19 cellular contexts compared by ENCODE assay signal in genomic region chr18:23354625-23355024, GRCh38.
A peak's percentile ranks its signal among the peaks of the same experiment; 100 is the strongest.
DNase-seq lines count a peak whose midpoint lies in the region; FAIRE-seq and TF ChIP-seq lines count a peak whose summit lies in the region.
"Had no signal": no experiment of that assay in that cellular context is flagged by ENCODE, and none has a peak within 500 bp of the region (broad histone marks: within the 10 kb centered on the region; RNA-seq: fewer than 3 reads in every experiment).

No MANE protein-coding gene starts in this region.

- H3K27me3 ChIP-seq in kidney epithelial cell (ENCODE audit: control insufficient read depth, insufficient read depth, low read length) (no peaks in the 10 kb centered on the region), suprapubic skin (no peaks in the 10 kb centered on the region)
- H3K27me3 ChIP-seq: BLaER1, body of pancreas, uterus had no signal

- H3K4me3 ChIP-seq in astrocyte of the spinal cord (ENCODE audit: low read depth, low read length) (no peak overlapping the region), kidney epithelial cell (ENCODE audit: low read depth, low read length) (no peak overlapping the region), suprapubic skin (no peak overlapping the region)
- H3K4me3 ChIP-seq: BLaER1, body of pancreas, GM12878, uterus had no signal

- no peak for FAIRE-seq in H54 (lab: Jason Lieb, UNC)
- FAIRE-seq: GM12878 had no signal

- no peaks in the 10 kb centered on the region for H3K9me3 ChIP-seq in suprapubic skin
- H3K9me3 ChIP-seq: body of pancreas, uterus had no signal

- TF ChIP-seq EP300 in suprapubic skin (IDR thresholded peaks at IDR 0.05), result no peak

- no peaks in the 10 kb centered on the region for H3K36me3 ChIP-seq in kidney epithelial cell (ENCODE audit: control insufficient read depth, insufficient read depth, low read length)
- H3K36me3 ChIP-seq in suprapubic skin, result no peaks in the 10 kb centered on the region
- H3K36me3 ChIP-seq: uterus had no signal

- WGBS in suprapubic skin, result 60% methylated on average over 4 of the region's 4 CpGs

- DNase-seq in EH (ENCODE audit: low read depth), result peak; percentile 74
- peak; percentile 91 for DNase-seq in M059J (ENCODE audit: low read depth)
- DNase-seq in astrocyte of the spinal cord (ENCODE audit: low read depth, low spot score), result peak; percentile 31
- DNase-seq in kidney epithelial cell (ENCODE audit: low read depth), result peak; percentile 39
- DNase-seq in suprapubic skin (ENCODE audit: low spot score in 2 of 2), result no peak
- DNase-seq in nucleus accumbens (lab: John Stamatoyannopoulos, UW), result no peak
- DNase-seq in activated CD4-positive, CD25-positive, alpha-beta regulatory T cell treated with anti-CD3 and anti-CD28 coated beads, Interleukin-2, amount 50 U/mL, for 72 hours, result no peak
- no peak for DNase-seq in H54 (ENCODE audit: insufficient read length, low spot score)
- DNase-seq: activated CD4-positive, alpha-beta T cell treated with anti-CD3 and anti-CD28 coated beads, Interleukin-2, amount 10 ng/mL, durations not matched to agents 7 days and 5 days; body of pancreas; DMS79 treated with DMSO at 0.1 percent for 48 hours; endodermal cell; naive thymus-derived CD4-positive, alpha-beta T cell; NCI-H1105 treated with DMSO at 0.1 percent for 48 hours; NCI-H345; stimulated activated CD4-positive, alpha-beta T cell treated with anti-CD3 and anti-CD28 coated beads, Interleukin-2, amount 100 ng/mL, for 24 hours; uterus had no signal

- in situ Hi-C loops in astrocyte of the spinal cord (cut with HindIII; ENCODE audit: low sequenced_read_pairs), result no loop called here

- H3K27ac ChIP-seq in suprapubic skin, result no peak overlapping the region
- H3K27ac ChIP-seq: BLaER1, body of pancreas, uterus had no signal

- no peak for TF ChIP-seq CTCF in astrocyte of the spinal cord (IDR thresholded peaks at IDR 0.05; ENCODE audit: low read depth, low read length)
- TF ChIP-seq CTCF in kidney epithelial cell (IDR thresholded peaks at IDR 0.05; ENCODE audit: insufficient read depth, low read length, poor library complexity, severe bottlenecking), result no peak
- TF ChIP-seq CTCF in suprapubic skin (IDR thresholded peaks at IDR 0.05), result no peak

- peaks cover 33% of the 10 kb centered on the region for H3K4me1 ChIP-seq in suprapubic skin

- TF ChIP-seq POLR2A in suprapubic skin (IDR thresholded peaks at IDR 0.05) (no peak), H54 (IDR thresholded peaks at IDR 0.05; ENCODE audit: low read depth, low read length) (no peak)

Comparison
In these comparisons a context has a peak if more than half of its experiments do, and no peak if none do; other contexts are left out.
1. DNase-seq: peak in EH (single experiment), M059J (single experiment), astrocyte of the spinal cord (single experiment) and kidney epithelial cell (single experiment); none in suprapubic skin (0 of 2), nucleus accumbens (0 of 56), activated CD4-positive, CD25-positive, alpha-beta regulatory T cell treated with anti-CD3 and anti-CD28 coated beads, Interleukin-2, amount 50 U/mL, for 72 hours (single experiment) and H54 (single experiment).